Comparison of ENCODE assay signal across 8 cellular contexts in the genomic region with DNA sequence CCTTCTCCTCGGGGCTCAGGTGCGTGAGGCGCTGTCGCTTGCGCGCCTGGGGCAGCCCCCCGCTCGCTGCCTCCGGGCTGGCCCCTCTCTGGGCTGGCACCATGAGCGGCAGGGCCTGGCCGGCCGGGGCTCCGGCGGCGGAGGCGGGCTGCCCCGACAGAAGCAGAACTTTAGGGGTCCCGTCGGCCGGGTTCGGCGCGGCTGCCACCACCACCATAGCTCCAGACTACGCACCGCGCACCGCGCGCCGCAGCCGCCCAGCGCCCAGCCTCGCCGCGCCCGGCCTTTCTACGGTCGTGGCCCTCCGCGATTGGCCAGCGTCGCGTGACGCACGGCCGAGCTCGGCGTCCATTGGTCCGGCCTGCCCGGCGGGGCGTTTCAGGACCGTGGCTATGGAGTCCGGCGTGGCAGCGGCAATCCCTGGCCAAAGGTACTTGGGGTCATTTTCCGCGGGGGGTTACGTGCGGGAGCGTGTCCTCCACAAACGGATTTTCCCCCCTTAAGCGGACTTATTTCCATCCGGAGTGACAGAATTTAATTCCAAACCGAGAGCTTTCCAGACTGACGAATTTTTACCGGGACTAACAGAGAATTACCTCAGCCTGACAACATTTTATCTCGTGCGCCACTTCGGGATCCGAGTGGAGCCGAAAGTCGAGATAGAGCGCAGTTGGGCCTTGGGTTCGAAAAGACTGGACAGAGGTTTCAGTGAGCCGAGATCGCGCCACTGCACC. TPM values are rescaled to one million over a fixed set of nuclear protein-coding genes. Genes with fewer than 3 reads are reported as not detected.
DNase-seq lines count a peak whose midpoint lies in the region; TF ChIP-seq lines count a peak whose summit lies in the region.

A gene (minus strand): TSS at position 262 of the 734 bp plus-strand sequence.

- in situ Hi-C loops in GM23248 (cut with MboI): no loop called here

- H3K79me2 ChIP-seq in GM23248 (ENCODE audit: insufficient read depth): peaks cover 75% of the 10 kb centered on the region

- peak within 1 kb of the TSS; percentile 98 for H3K4me3 ChIP-seq in GM23248

- H3K27me3 Mint-ChIP-seq in nephron progenitor cell (ENCODE audit: low read depth, poor library complexity): no peaks in the 10 kb centered on the region
- no peaks in the 10 kb centered on the region for H3K27me3 Mint-ChIP-seq in stimulated activated naive CD8-positive, alpha-beta T cell treated with anti-CD3 and anti-CD28 coated beads, Interleukin-15, Interleukin-2, amounts not matched to agents 100 ng/mL and 50 ng/mL, for 24 hours

- H3K4me1 Mint-ChIP-seq in nephron progenitor cell: peaks cover 33% of the 10 kb centered on the region
- peaks cover 58% of the 10 kb centered on the region for H3K4me1 Mint-ChIP-seq in stimulated activated naive CD8-positive, alpha-beta T cell treated with anti-CD3 and anti-CD28 coated beads, Interleukin-15, Interleukin-2, amounts not matched to agents 100 ng/mL and 50 ng/mL, for 24 hours (ENCODE audit: low read depth)

- peak within 1 kb of the TSS; percentile 87 for H3K4me3 Mint-ChIP-seq in nephron progenitor cell
- peak within 1 kb of the TSS; percentile 99 for H3K4me3 Mint-ChIP-seq in stimulated activated naive CD8-positive, alpha-beta T cell treated with anti-CD3 and anti-CD28 coated beads, Interleukin-15, Interleukin-2, amounts not matched to agents 100 ng/mL and 50 ng/mL, for 24 hours

- TF ChIP-seq CTCF in nephron progenitor cell (IDR thresholded peaks at IDR 0.05): no peak

- H3K9ac ChIP-seq in GM23248: peak within 1 kb of the TSS; percentile 100

- H3K27me3 ChIP-seq in GM23248 (replicated peaks; ENCODE audit: insufficient read depth): no peaks in the 10 kb centered on the region

- H2AFZ ChIP-seq in GM23248: peak within 1 kb of the TSS; percentile 89

- peak within 1 kb of the TSS; percentile 100 for H3K27ac Mint-ChIP-seq in nephron progenitor cell
- peak within 1 kb of the TSS; percentile 99 for H3K27ac Mint-ChIP-seq in stimulated activated naive CD8-positive, alpha-beta T cell treated with anti-CD3 and anti-CD28 coated beads, Interleukin-15, Interleukin-2, amounts not matched to agents 100 ng/mL and 50 ng/mL, for 24 hours

- H3K4me2 ChIP-seq in GM23248 (ENCODE audit: unreplicated experiment): peak within 1 kb of the TSS; percentile 93

- DNase-seq in EH (ENCODE audit: low read depth) (peak; percentile 94), GM23248 (peak; percentile 99), Kasumi-1 (lab: John Stamatoyannopoulos, UW) (peak; percentile 85 to 89), SIG-M5 (lab: John Stamatoyannopoulos, UW) (peak; percentile 33), activated gamma-delta T cell (lab: John Stamatoyannopoulos, UW) (peak; percentile 90), fibroblast of the conjunctiva (ENCODE audit: low read depth) (peak; percentile 85), nephron progenitor cell (peak; percentile 93)

- H4K20me1 ChIP-seq in GM23248 (ENCODE audit: insufficient read depth): peaks cover 10% of the 10 kb centered on the region; the same call in 1 of the 2 replicates

- no peaks in the 10 kb centered on the region for H3K9me3 Mint-ChIP-seq in nephron progenitor cell
- H3K9me3 Mint-ChIP-seq in stimulated activated naive CD8-positive, alpha-beta T cell treated with anti-CD3 and anti-CD28 coated beads, Interleukin-15, Interleukin-2, amounts not matched to agents 100 ng/mL and 50 ng/mL, for 24 hours: no peaks in the 10 kb centered on the region

- WGBS in GM23248 (ENCODE audit: low coverage in 1 of 2, low lambda C conversion rate in 2 of 2, missing lambda C conversion rate in 2 of 2), 2 experiments: 1% methylated on average over 54 to 65 of the region's 78 CpGs

- H3K36me3 Mint-ChIP-seq in nephron progenitor cell (ENCODE audit: low read depth): peaks cover 29% of the 10 kb centered on the region
- H3K36me3 Mint-ChIP-seq in stimulated activated naive CD8-positive, alpha-beta T cell treated with anti-CD3 and anti-CD28 coated beads, Interleukin-15, Interleukin-2, amounts not matched to agents 100 ng/mL and 50 ng/mL, for 24 hours (ENCODE audit: low read depth): peaks cover 48% of the 10 kb centered on the region

- H3K27ac ChIP-seq in GM23248: peak within 1 kb of the TSS; percentile 100

- H3F3A ChIP-seq in GM23248 (ENCODE audit: insufficient read depth): peaks cover 41% of the 10 kb centered on the region

- peaks cover 30% of the 10 kb centered on the region for H3K4me1 ChIP-seq in GM23248 (ENCODE audit: insufficient read depth)

- H3K9me3 ChIP-seq in GM23248 (ENCODE audit: low read depth): no peaks in the 10 kb centered on the region

- H3K9me2 ChIP-seq in GM23248 (ENCODE audit: insufficient read depth): no peaks in the 10 kb centered on the region

- peaks cover 34% of the 10 kb centered on the region for H3K36me3 ChIP-seq in GM23248 (ENCODE audit: low read depth)

RNA-seq across cellular contexts. Expression of the gene that starts here (rescaled TPM):
- total RNA-seq in GM23248 (2014; rRNA removed; shearing (Covaris generic)): 324 and 350 TPM in 2 replicates
- polyA plus RNA-seq in GM23248 (2016; fragmentation: Nextera tagmentation; extraction: Ambion mirVana): 256 and 258 TPM in 2 replicates

Comparison
In these comparisons a context has a peak if more than half of its experiments do, and no peak if none do; other contexts are left out.
1. Peak in every context shown above with its lines: DNase-seq, H3K4me3 ChIP-seq and H3K27ac ChIP-seq.
2. DNase-seq: peak in every context shown above with its lines; median percentile 99 in GM23248; 94 in EH; 93 in nephron progenitor cell; 90 in activated gamma-delta T cell; 87 in Kasumi-1; 85 in fibroblast of the conjunctiva; 33 in SIG-M5.